ENCODE assay signal across 25 cellular contexts in genomic region chr6:161482517-161482903, GRCh38.
DNase-seq lines count a peak whose midpoint lies in the region; ATAC-seq, FAIRE-seq and TF ChIP-seq lines count a peak whose summit lies in the region.
"Had no signal": no experiment of that assay in that cellular context is flagged by ENCODE, and none has a peak within 500 bp of the region (broad histone marks: within the 10 kb centered on the region; RNA-seq: fewer than 3 reads in every experiment).

No MANE protein-coding gene starts in this region.

- CTCF ChIA-PET in H1 (lab: Charles Lee; ENCODE audit: partially characterized antibody) = interaction anchor here (0.7 to 1.3 kb wide), 4 partner anchors 11 to 64 kb away, joined by 3 to 5 read pairs (median 4); no protein-coding TSS in a partner anchor
- CTCF ChIA-PET in HepG2 (lab: Yijun Ruan, JAX; ENCODE audit: low intra/inter-chr PET ratio, low total read pairs) = no interaction called here

- H2BK120ac ChIP-seq in H1 (replicated peaks; ENCODE audit: low read depth, low read length) = no peak overlapping the region

- H3K79me2 ChIP-seq in H1 (ENCODE audit: control insufficient read depth in 1 of 2, insufficient read depth in 2 of 2, low read length in 2 of 2) (no peaks in the 10 kb centered on the region), HepG2 (ENCODE audit: insufficient read depth, low read length) (no peaks in the 10 kb centered on the region)

- no peaks in the 10 kb centered on the region for H3K9me3 Mint-ChIP-seq in endothelial cell (ENCODE audit: unreplicated experiment)

- H3K4me2 ChIP-seq in H1 (ENCODE audit: insufficient read depth in 1 of 2, low read depth in 2 of 2, low read length in 2 of 2) (no peak overlapping the region), HepG2 (ENCODE audit: low read depth, low read length) (no peak overlapping the region)
- H3K4me2 ChIP-seq: BLaER1 treated with 17β-estradiol and CSF1 and Interleukin-3, amounts not matched to agents 10 nM and 100 nM had no signal

- no TSS peak for BruUV-seq in HepG2 (replicated peaks; lab: Mats Ljungman, UMichigan)

- H3K14ac ChIP-seq in H1 (ENCODE audit: insufficient read length) = no peak overlapping the region

- H2BK12ac ChIP-seq in H1 (ENCODE audit: low read depth, low read length) = no peak overlapping the region

- H3K36me3 ChIP-seq in H1 (ENCODE audit: control insufficient read depth in 2 of 4, insufficient read depth in 4 of 4, low read length in 3 of 4) = no peaks in the 10 kb centered on the region
- no peaks in the 10 kb centered on the region for H3K36me3 ChIP-seq in HepG2 (replicated peaks in 1 of 2; ENCODE audit: control insufficient read depth in 1 of 2, insufficient read depth in 2 of 2, low read length in 2 of 2)
- no peaks in the 10 kb centered on the region for H3K36me3 ChIP-seq in mucosa of descending colon (ENCODE audit: low read depth)
- no peaks in the 10 kb centered on the region for H3K36me3 ChIP-seq in aorta (ENCODE audit: control insufficient read depth in 1 of 2, insufficient read depth in 2 of 2, low read length in 1 of 2)
- H3K36me3 ChIP-seq: BLaER1 treated with 17β-estradiol and CSF1 and Interleukin-3, amounts not matched to agents 10 nM and 100 nM; left lung; SJSA1; upper lobe of left lung had no signal

- 84% methylated on average over 3 of the region's 3 CpGs; no CpG with 5 or more reads in 1 of the 2 experiments for WGBS in H1 (ENCODE audit: extremely low coverage in 1 of 2, insufficient coverage in 1 of 2, insufficient read length in 1 of 2, insufficient replicate concordance in 2 of 2, low coverage in 1 of 2, low lambda C conversion rate in 2 of 2, missing lambda C conversion rate in 1 of 2), 2 experiments
- WGBS in HepG2 (ENCODE audit: low lambda C conversion rate) = 8% methylated on average over 3 of the region's 3 CpGs
- WGBS in aorta, 2 donors = 68 to 72% methylated on average over 3 of the region's 3 CpGs

- TF ChIP-seq CTCF in H1 (IDR thresholded peaks at IDR 0.05; ENCODE audit: control extremely low read depth in 1 of 3, insufficient read depth in 1 of 3, low read depth in 1 of 3, low read length in 3 of 3) = no peak
- no peak for TF ChIP-seq CTCF in HepG2 (CRISPR knock-in tag; IDR thresholded peaks at IDR 0.05)
- TF ChIP-seq CTCF in retinal pigment epithelial cell (conservative IDR thresholded peaks at IDR 0.05; ENCODE audit: low read depth, low read length) = no peak
- TF ChIP-seq CTCF in mucosa of descending colon (IDR thresholded peaks at IDR 0.05) = no peak
- TF ChIP-seq CTCF in endothelial cell (IDR thresholded peaks at IDR 0.05; ENCODE audit: unreplicated experiment) = no peak

- H3K9ac ChIP-seq in H1 (replicated peaks in 1 of 4; ENCODE audit: extremely low read depth in 1 of 4, low read depth in 3 of 4, low read length in 3 of 4) = no peak overlapping the region
- no peak overlapping the region for H3K9ac ChIP-seq in HepG2 (ENCODE audit: insufficient read depth, low read depth, low read length)
- H3K9ac ChIP-seq: BLaER1 treated with 17β-estradiol and CSF1 and Interleukin-3, amounts not matched to agents 10 nM and 100 nM had no signal

- TF ChIP-seq EP300 in H1 (IDR thresholded peaks at IDR 0.05; ENCODE audit: borderline replicate concordance in 1 of 2, low read depth in 2 of 2, low read length in 2 of 2) (no peak), HepG2 (IDR thresholded peaks at IDR 0.05; ENCODE audit: low read depth in 2 of 2, low read length in 2 of 2) (no peak), HepG2 (CRISPR knock-in tag; IDR thresholded peaks at IDR 0.05; ENCODE audit: borderline replicate concordance) (no peak)

- H2AFZ ChIP-seq in H1 (ENCODE audit: low read length) (no peak overlapping the region), HepG2 (ENCODE audit: low read length) (no peak overlapping the region)

- no peaks in the 10 kb centered on the region for H3K27me3 Mint-ChIP-seq in endothelial cell (ENCODE audit: unreplicated experiment)
- H3K27me3 Mint-ChIP-seq: activated CD4-positive, alpha-beta T cell treated with anti-CD3 and anti-CD28 coated beads for 36 hours had no signal

- H3K18ac ChIP-seq in H1 (ENCODE audit: extremely low read depth, low read length) = no peak overlapping the region

- no peak overlapping the region for H4K8ac ChIP-seq in H1 (ENCODE audit: extremely low read depth, insufficient read depth, low read length)

- no peak overlapping the region for H3K56ac ChIP-seq in H1 (replicated peaks; ENCODE audit: insufficient read length, low read depth, low read length)

- TF ChIP-seq POLR2A in H1 (IDR thresholded peaks at IDR 0.05; ENCODE audit: control extremely low read depth in 1 of 2, low read depth in 2 of 2, low read length in 2 of 2) = no peak
- TF ChIP-seq POLR2A in HepG2 (IDR thresholded peaks at IDR 0.05; ENCODE audit: insufficient read depth in 1 of 2, low read depth in 2 of 2, low read length in 2 of 2) = no peak

- POLR2A ChIA-PET in H1 (lab: Charles Lee; ENCODE audit: partially characterized antibody) = no interaction called here
- POLR2A ChIA-PET in HepG2 (lab: Yijun Ruan, JAX) = no interaction called here

- ATAC-seq in HepG2 (no peak), mucosa of descending colon (no peak), aorta (ENCODE audit: low FRiP score) (no peak)
- ATAC-seq: activated CD4-positive, alpha-beta T cell treated with anti-CD3 and anti-CD28 coated beads for 36 hours; esophagus mucosa; K562; left lung had no signal

- H3K27ac ChIP-seq in H1 (ENCODE audit: low read depth, low read length) (no peak overlapping the region), HepG2 (ENCODE audit: extremely low read length, insufficient read depth, low read length) (no peak overlapping the region), aorta (ENCODE audit: low read depth in 1 of 2, low read length in 2 of 2) (no peak overlapping the region)
- H3K27ac ChIP-seq: BLaER1 treated with 17β-estradiol and CSF1 and Interleukin-3, amounts not matched to agents 10 nM and 100 nM; left lung; SJSA1; upper lobe of left lung had no signal

- FAIRE-seq in H1 (lab: Jason Lieb, UNC) = no peak
- FAIRE-seq in HepG2 (lab: Jason Lieb, UNC) = no peak
- FAIRE-seq: K562 had no signal

- H2AK5ac ChIP-seq in H1 (ENCODE audit: low read depth, low read length) = no peak overlapping the region

- H3K27ac Mint-ChIP-seq in endothelial cell (ENCODE audit: unreplicated experiment) = no peak overlapping the region
- H3K27ac Mint-ChIP-seq: activated CD4-positive, alpha-beta T cell treated with anti-CD3 and anti-CD28 coated beads for 36 hours had no signal

- no peaks in the 10 kb centered on the region for H3K36me3 Mint-ChIP-seq in endothelial cell (ENCODE audit: low read depth, unreplicated experiment)

- H3K4me3 ChIP-seq in H1 (ENCODE audit: extremely low read depth in 1 of 4, insufficient read depth in 2 of 4, low read depth in 3 of 4, low read length in 4 of 4) = no peak overlapping the region
- H3K4me3 ChIP-seq in HepG2 (replicated peaks in 1 of 3; ENCODE audit: insufficient read depth in 1 of 3, low read depth in 2 of 3, low read length in 3 of 3) = no peak overlapping the region
- H3K4me3 ChIP-seq in retinal pigment epithelial cell (ENCODE audit: low read length) = no peak overlapping the region
- no peak overlapping the region for H3K4me3 ChIP-seq in mucosa of descending colon
- H3K4me3 ChIP-seq in aorta (ENCODE audit: low read length in 2 of 2) = no peak overlapping the region
- H3K4me3 ChIP-seq: BLaER1 treated with 17β-estradiol and CSF1 and Interleukin-3, amounts not matched to agents 10 nM and 100 nM; K562; left lung; SJSA1; upper lobe of left lung had no signal

- H3K4me1 ChIP-seq in H1 (replicated peaks in 1 of 4; ENCODE audit: control insufficient read depth in 3 of 4, insufficient read depth in 4 of 4, low read length in 3 of 4) = no peaks in the 10 kb centered on the region; a peak in 1 of 7 replicates
- no peaks in the 10 kb centered on the region for H3K4me1 ChIP-seq in HepG2 (ENCODE audit: insufficient read depth, low read length)
- H3K4me1 ChIP-seq in mucosa of descending colon (ENCODE audit: low read depth) = no peaks in the 10 kb centered on the region
- H3K4me1 ChIP-seq in aorta (ENCODE audit: control insufficient read depth in 1 of 2, insufficient read depth in 2 of 2, low read length in 2 of 2) = no peaks in the 10 kb centered on the region
- H3K4me1 ChIP-seq: BLaER1 treated with 17β-estradiol and CSF1 and Interleukin-3, amounts not matched to agents 10 nM and 100 nM; left lung; SJSA1; upper lobe of left lung had no signal

- intact Hi-C loops in HepG2 (cut with micrococcal nuclease; ENCODE audit: unreplicated experiment) (no loop called here), mucosa of descending colon (cut with DNase I, micrococcal nuclease) (no loop called here), aorta (cut with DNase I) (no loop called here)

- H3K27me3 ChIP-seq in H1 (replicated peaks in 1 of 4; ENCODE audit: control insufficient read depth in 3 of 4, extremely low read depth in 1 of 4, insufficient read depth in 3 of 4, low read length in 3 of 4) (no peaks in the 10 kb centered on the region), HepG2 (ENCODE audit: control insufficient read depth in 1 of 2, insufficient read depth in 2 of 2, low read length in 2 of 2) (peaks cover 0 to 6% of the 10 kb centered on the region in 2 experiments; a peak in 1 of 5 replicates), aorta (ENCODE audit: control insufficient read depth in 1 of 2, insufficient read depth in 2 of 2, low read length in 1 of 2) (no peaks in the 10 kb centered on the region)
- H3K27me3 ChIP-seq: BLaER1 treated with 17β-estradiol and CSF1 and Interleukin-3, amounts not matched to agents 10 nM and 100 nM; left lung; SJSA1; upper lobe of left lung had no signal

- DNase-seq in Caki2 (ENCODE audit: low read depth) (peak; percentile 76), H1 (ENCODE audit: low read depth in 1 of 2, low spot score in 2 of 2) (no peak), HepG2 (ENCODE audit: low spot score) (no peak), retinal pigment epithelial cell (ENCODE audit: low read depth) (peak; percentile 95), mucosa of descending colon (no peak), endothelial cell (ENCODE audit: low spot score) (no peak), aorta (no peak)
- no peak for DNase-seq in activated CD4-positive, CD25-positive, alpha-beta regulatory T cell (lab: John Stamatoyannopoulos, UW)
- DNase-seq: activated CD4-positive, alpha-beta T cell treated with anti-CD3 and anti-CD28 coated beads for 36 hours; activated naive CD4-positive, alpha-beta T cell treated with Interleukin-2 at 50 U/mL for 16 hours; activated T-cell treated with anti-CD3 and anti-CD28 coated beads, Interleukin-2, amount 50 U/mL, for 48 hours; amniotic stem cell; Calu3; central memory CD4-positive, alpha-beta T cell; GOT3; left lung; MM.1S; NCI-H1436; NCI-H526 treated with DMSO at 0.1 percent for 48 hours; stimulated activated CD4-positive, alpha-beta T cell treated with anti-CD3 and anti-CD28 coated beads, Interleukin-15, amount 100 ng/mL, for 24 hours; upper lobe of left lung had no signal

- H3K23me2 ChIP-seq in H1 (ENCODE audit: low read depth, low read length) = no peaks in the 10 kb centered on the region

- H4K5ac ChIP-seq in H1 (ENCODE audit: insufficient read length, low read depth, low read length) = no peak overlapping the region

- no peak overlapping the region for H4K91ac ChIP-seq in H1 (replicated peaks; ENCODE audit: insufficient read length, low read length)

- no peaks in the 10 kb centered on the region for H3K79me1 ChIP-seq in H1 (ENCODE audit: low read depth, low read length)

- no peak overlapping the region for H2BK20ac ChIP-seq in H1 (ENCODE audit: low read length)

- no peak overlapping the region for H2BK15ac ChIP-seq in H1 (ENCODE audit: low read length)

- no peak overlapping the region for H3K23ac ChIP-seq in H1 (ENCODE audit: insufficient read length)

- no peak overlapping the region for H2BK5ac ChIP-seq in H1 (ENCODE audit: low read depth, low read length)

- no peak overlapping the region for H3K4me3 Mint-ChIP-seq in endothelial cell (ENCODE audit: unreplicated experiment)
- H3K4me3 Mint-ChIP-seq: activated CD4-positive, alpha-beta T cell treated with anti-CD3 and anti-CD28 coated beads for 36 hours had no signal

- H4K20me1 ChIP-seq in H1 (replicated peaks in 1 of 2; ENCODE audit: control insufficient read depth in 1 of 2, insufficient read depth in 2 of 2, low read length in 2 of 2) (no peaks in the 10 kb centered on the region), HepG2 (ENCODE audit: insufficient read depth, low read length) (no peaks in the 10 kb centered on the region)
- H4K20me1 ChIP-seq: BLaER1 treated with 17β-estradiol and CSF1 and Interleukin-3, amounts not matched to agents 10 nM and 100 nM had no signal

- peaks cover 19% of the 10 kb centered on the region for H3K4me1 Mint-ChIP-seq in endothelial cell (ENCODE audit: unreplicated experiment)
- H3K4me1 Mint-ChIP-seq: activated CD4-positive, alpha-beta T cell treated with anti-CD3 and anti-CD28 coated beads for 36 hours had no signal

- no peak overlapping the region for H3K4ac ChIP-seq in H1 (replicated peaks; ENCODE audit: insufficient read length, low read depth, low read length)

- H3K9me3 ChIP-seq in H1 (ENCODE audit: insufficient read depth in 2 of 2, low read depth in 1 of 2, low read length in 1 of 2) (no peaks in the 10 kb centered on the region), HepG2 (ENCODE audit: low read length) (no peaks in the 10 kb centered on the region), mucosa of descending colon (no peaks in the 10 kb centered on the region), aorta (ENCODE audit: control insufficient read depth, low read length) (no peaks in the 10 kb centered on the region)
- H3K9me3 ChIP-seq: BLaER1 treated with 17β-estradiol and CSF1 and Interleukin-3, amounts not matched to agents 10 nM and 100 nM; left lung; SJSA1; upper lobe of left lung had no signal

- in situ Hi-C loops in Caki2 (cut with HindIII; ENCODE audit: low pct_unique_long_range_greater_than_20kb, low sequenced_read_pairs) (no loop called here), HepG2 (cut with HindIII; ENCODE audit: extremely low pct_ligation_motif_present, low pct_unique_long_range_greater_than_20kb) (no loop called here)

- no peak for TF ChIP-seq RAD21 in H1 (IDR thresholded peaks at IDR 0.05 in 1 of 2, conservative IDR thresholded peaks at IDR 0.05 in 1 of 2; ENCODE audit: low read depth in 2 of 2, low read length in 2 of 2)
- no peak for TF ChIP-seq RAD21 in HepG2 (CRISPR knock-in tag; IDR thresholded peaks at IDR 0.05)

Comparison
In these comparisons a context has a peak if more than half of its experiments do, and no peak if none do; other contexts are left out.
1. DNase-seq: peak in Caki2 (single experiment) and retinal pigment epithelial cell (single experiment); none in H1 (0 of 2), HepG2 (single experiment), activated CD4-positive, CD25-positive, alpha-beta regulatory T cell (0 of 4), mucosa of descending colon (0 of 3), endothelial cell (single experiment) and aorta (0 of 2).